Comparison of ENCODE assay signal across 12 cellular contexts in genomic region chr20:64024141-64024990, GRCh38. TPM values are rescaled to one million over a fixed set of nuclear protein-coding genes. Genes with fewer than 3 reads are reported as not detected.
"Had no signal": no experiment of that assay in that cellular context is flagged by ENCODE, and none has a peak within 500 bp of the region (broad histone marks: within the 10 kb centered on the region; RNA-seq: fewer than 3 reads in every experiment).

No MANE protein-coding gene starts in this region.

- H3K27me3 Mint-ChIP-seq: natural killer cell treated with Interleukin-12 subunit alpha and Interleukin-12 subunit beta and Interleukin-15 and Interleukin-18, amount 100 ng/mL, for 72 hours had no signal

- H3K4me3 Mint-ChIP-seq: activated CD8-positive, alpha-beta T cell treated with anti-CD3 and anti-CD28 coated beads, Interleukin-2, amount 10 ng/mL, durations not matched to agents 7 days and 5 days; activated naive CD4-positive, alpha-beta T cell treated with anti-CD3 and anti-CD28 coated beads for 36 hours; natural killer cell treated with Interleukin-12 subunit alpha and Interleukin-12 subunit beta and Interleukin-15 and Interleukin-18, amount 100 ng/mL, for 72 hours had no signal

- H3K4me3 ChIP-seq: adrenal gland, stomach, thoracic aorta had no signal

- H3K27ac ChIP-seq: adrenal gland, stomach, thoracic aorta, WERI-Rb-1 had no signal

- DNase-seq: activated CD4-positive, alpha-beta T cell treated with anti-CD3 and anti-CD28 coated beads for 4 hours; activated CD8-positive, alpha-beta T cell treated with anti-CD3 and anti-CD28 coated beads, Interleukin-2, amount 10 ng/mL, durations not matched to agents 7 days and 5 days; activated naive CD4-positive, alpha-beta T cell treated with anti-CD3 and anti-CD28 coated beads for 36 hours; adrenal gland; central memory CD4-positive, alpha-beta T cell; foreskin fibroblast; left cardiac atrium; mammary epithelial cell; stomach; WERI-Rb-1 had no signal

- H3K36me3 Mint-ChIP-seq: natural killer cell treated with Interleukin-12 subunit alpha and Interleukin-12 subunit beta and Interleukin-15 and Interleukin-18, amount 100 ng/mL, for 72 hours had no signal

- H3K27ac Mint-ChIP-seq: activated CD8-positive, alpha-beta T cell treated with anti-CD3 and anti-CD28 coated beads, Interleukin-2, amount 10 ng/mL, durations not matched to agents 7 days and 5 days; activated naive CD4-positive, alpha-beta T cell treated with anti-CD3 and anti-CD28 coated beads for 36 hours; natural killer cell treated with Interleukin-12 subunit alpha and Interleukin-12 subunit beta and Interleukin-15 and Interleukin-18, amount 100 ng/mL, for 72 hours had no signal

- H3K27me3 ChIP-seq: adrenal gland, stomach had no signal

- H3K9me3 Mint-ChIP-seq: activated naive CD4-positive, alpha-beta T cell treated with anti-CD3 and anti-CD28 coated beads for 36 hours; natural killer cell treated with Interleukin-12 subunit alpha and Interleukin-12 subunit beta and Interleukin-15 and Interleukin-18, amount 100 ng/mL, for 72 hours had no signal

- ATAC-seq: activated CD8-positive, alpha-beta T cell treated with anti-CD3 and anti-CD28 coated beads, Interleukin-2, amount 10 ng/mL, durations not matched to agents 7 days and 5 days; left cardiac atrium; natural killer cell treated with Interleukin-12 subunit alpha and Interleukin-12 subunit beta and Interleukin-15 and Interleukin-18, amount 100 ng/mL, for 72 hours had no signal

RNA-seq across cellular contexts. Expression of gene SOX18, which starts 25.1 kb away (rescaled TPM):
- total RNA-seq: activated naive CD4-positive, alpha-beta T cell treated with anti-CD3 and anti-CD28 coated beads for 36 hours; natural killer cell treated with Interleukin-12 subunit alpha and Interleukin-12 subunit beta and Interleukin-15 and Interleukin-18, amount 100 ng/mL, for 72 hours had no signal
